29 cellular contexts compared by ENCODE assay signal in genomic region chr17:17983376-17983775, GRCh38. TPM values are rescaled to one million over a fixed set of nuclear protein-coding genes. Genes with fewer than 3 reads are reported as not detected.
DNase-seq lines count a peak whose midpoint lies in the region; ATAC-seq and TF ChIP-seq lines count a peak whose summit lies in the region.
"Had no signal": no experiment of that assay in that cellular context is flagged by ENCODE, and none has a peak within 500 bp of the region (broad histone marks: within the 10 kb centered on the region; RNA-seq: fewer than 3 reads in every experiment).

No MANE protein-coding gene starts in this region.

- H2AFZ ChIP-seq in GM23338, result no peak overlapping the region
- H2AFZ ChIP-seq: parathyroid adenoma had no signal

- no peaks in the 10 kb centered on the region for H3K79me2 ChIP-seq in GM23338 (replicated peaks; ENCODE audit: insufficient read depth)
- H3K79me2 ChIP-seq: parathyroid adenoma had no signal

- H3K27me3 ChIP-seq in right lobe of liver, result no peaks in the 10 kb centered on the region
- no peaks in the 10 kb centered on the region for H3K27me3 ChIP-seq in GM23338 (ENCODE audit: insufficient read depth)
- H3K27me3 ChIP-seq: BLaER1 treated with 17β-estradiol and CSF1 and Interleukin-3, amounts not matched to agents 10 nM and 100 nM; gastrocnemius medialis; tibial artery had no signal

- H3K4me1 Mint-ChIP-seq in GM23338, result no peaks in the 10 kb centered on the region
- H3K4me1 Mint-ChIP-seq: activated CD4-positive, alpha-beta T cell treated with anti-CD3 and anti-CD28 coated beads, Interleukin-2, amount 10 ng/mL, durations not matched to agents 24 days and 14 days; activated naive CD8-positive, alpha-beta T cell treated with anti-CD3 and anti-CD28 coated beads, Interleukin-2, amount 10 ng/mL, durations not matched to agents 7 days and 5 days; central memory CD8-positive, alpha-beta T cell; neural crest cell; stimulated activated naive CD8-positive, alpha-beta T cell treated with anti-CD3 and anti-CD28 coated beads, Interleukin-15, amount 100 ng/mL, for 72 hours had no signal

- H3F3A ChIP-seq in GM23338 (replicated peaks; ENCODE audit: low read depth), result no peaks in the 10 kb centered on the region

- peaks cover 4% of the 10 kb centered on the region for H3K27me3 Mint-ChIP-seq in GM23338 (ENCODE audit: insufficient read depth, low read depth, poor library complexity)
- H3K27me3 Mint-ChIP-seq: activated CD4-positive, alpha-beta T cell treated with anti-CD3 and anti-CD28 coated beads, Interleukin-2, amount 10 ng/mL, durations not matched to agents 24 days and 14 days; activated naive CD8-positive, alpha-beta T cell treated with anti-CD3 and anti-CD28 coated beads, Interleukin-2, amount 10 ng/mL, durations not matched to agents 7 days and 5 days; activated T-cell treated with anti-CD3 and anti-CD28 coated beads, Interleukin-2, amount 50 U/mL, for 24 hours; central memory CD8-positive, alpha-beta T cell; stimulated activated naive CD8-positive, alpha-beta T cell treated with anti-CD3 and anti-CD28 coated beads, Interleukin-15, amount 100 ng/mL, for 72 hours had no signal

- no peak for TF ChIP-seq CTCF in VCaP (conservative IDR thresholded peaks at IDR 0.05)
- no peak for TF ChIP-seq CTCF in choroid plexus epithelial cell (conservative IDR thresholded peaks at IDR 0.05; ENCODE audit: low read depth, low read length)
- TF ChIP-seq CTCF in right lobe of liver (IDR thresholded peaks at IDR 0.05), result no peak
- TF ChIP-seq CTCF in GM23338 (conservative IDR thresholded peaks at IDR 0.05; ENCODE audit: low read depth in 2 of 2), result no peak

- no peaks in the 10 kb centered on the region for H3K36me3 Mint-ChIP-seq in GM23338 (ENCODE audit: low read depth)
- H3K36me3 Mint-ChIP-seq: activated naive CD8-positive, alpha-beta T cell treated with anti-CD3 and anti-CD28 coated beads, Interleukin-2, amount 10 ng/mL, durations not matched to agents 7 days and 5 days; memory B cell had no signal

- H3K4me3 ChIP-seq in choroid plexus epithelial cell (ENCODE audit: low read depth, low read length) (no peak overlapping the region), right lobe of liver (no peak overlapping the region), GM23338 (no peak overlapping the region)
- H3K4me3 ChIP-seq: BLaER1 treated with 17β-estradiol and CSF1 and Interleukin-3, amounts not matched to agents 10 nM and 100 nM; gastrocnemius medialis; tibial artery had no signal

- WGBS in right lobe of liver (ENCODE audit: insufficient coverage, low coverage, low lambda C conversion rate, missing lambda C conversion rate), result 55% methylated on average over 4 of the region's 6 CpGs

- no peaks in the 10 kb centered on the region for H3K9me2 ChIP-seq in GM23338 (ENCODE audit: insufficient read depth)

- DNase-seq in choroid plexus epithelial cell (ENCODE audit: low read depth), result peak; percentile 50
- no peak for DNase-seq in right lobe of liver
- DNase-seq in ureter (ENCODE audit: low spot score), result peak; percentile 54
- no peak for DNase-seq in activated T-cell treated with anti-CD3 and anti-CD28 coated beads for 4 hours
- no peak for DNase-seq in GM23338 (ENCODE audit: low spot score)
- no peak for DNase-seq in COLO829 (ENCODE audit: low spot score)
- DNase-seq: activated CD4-positive, alpha-beta T cell treated with anti-CD3 and anti-CD28 coated beads, Interleukin-2, amount 10 ng/mL, durations not matched to agents 24 days and 14 days; activated gamma-delta T cell; activated naive CD8-positive, alpha-beta T cell treated with anti-CD3 and anti-CD28 coated beads, Interleukin-2, amount 10 ng/mL, durations not matched to agents 7 days and 5 days; activated T-cell treated with anti-CD3 and anti-CD28 coated beads, Interleukin-2, amount 50 U/mL, for 24 hours; Caco-2; DMS79; KBM-7; left cardiac atrium; NCI-H2029; NCI-H2227 treated with DMSO at 0.1 percent for 48 hours; NCI-H774; stimulated activated CD4-positive, alpha-beta T cell treated with anti-CD3 and anti-CD28 coated beads, Interleukin-2, amount 100 ng/mL, for 24 hours; stimulated activated naive CD8-positive, alpha-beta T cell treated with anti-CD3 and anti-CD28 coated beads, Interleukin-15, amount 100 ng/mL, for 72 hours; T1000; tibial artery had no signal

- intact Hi-C loops in right lobe of liver (cut with DNase I), result no loop called here

- no peaks in the 10 kb centered on the region for H3K9me3 ChIP-seq in right lobe of liver
- H3K9me3 ChIP-seq: BLaER1 treated with 17β-estradiol and CSF1 and Interleukin-3, amounts not matched to agents 10 nM and 100 nM; Caco-2; gastrocnemius medialis; tibial artery had no signal

- H3K27ac Mint-ChIP-seq in GM23338, result no peak overlapping the region
- H3K27ac Mint-ChIP-seq: activated CD4-positive, alpha-beta T cell treated with anti-CD3 and anti-CD28 coated beads, Interleukin-2, amount 10 ng/mL, durations not matched to agents 24 days and 14 days; activated naive CD8-positive, alpha-beta T cell treated with anti-CD3 and anti-CD28 coated beads, Interleukin-2, amount 10 ng/mL, durations not matched to agents 7 days and 5 days; activated T-cell treated with anti-CD3 and anti-CD28 coated beads, Interleukin-2, amount 50 U/mL, for 24 hours; memory B cell; stimulated activated naive CD8-positive, alpha-beta T cell treated with anti-CD3 and anti-CD28 coated beads, Interleukin-15, amount 100 ng/mL, for 72 hours had no signal

- no peak overlapping the region for H3K4me3 Mint-ChIP-seq in GM23338
- H3K4me3 Mint-ChIP-seq: activated CD4-positive, alpha-beta T cell treated with anti-CD3 and anti-CD28 coated beads, Interleukin-2, amount 10 ng/mL, durations not matched to agents 24 days and 14 days; activated naive CD8-positive, alpha-beta T cell treated with anti-CD3 and anti-CD28 coated beads, Interleukin-2, amount 10 ng/mL, durations not matched to agents 7 days and 5 days; activated T-cell treated with anti-CD3 and anti-CD28 coated beads, Interleukin-2, amount 50 U/mL, for 24 hours; central memory CD8-positive, alpha-beta T cell; memory B cell; neural crest cell; stimulated activated naive CD8-positive, alpha-beta T cell treated with anti-CD3 and anti-CD28 coated beads, Interleukin-15, amount 100 ng/mL, for 72 hours had no signal

- H4K20me1 ChIP-seq in GM23338 (replicated peaks; ENCODE audit: insufficient read depth), result no peaks in the 10 kb centered on the region
- H4K20me1 ChIP-seq: BLaER1 treated with 17β-estradiol and CSF1 and Interleukin-3, amounts not matched to agents 10 nM and 100 nM had no signal

- no peak overlapping the region for H3K4me2 ChIP-seq in GM23338
- H3K4me2 ChIP-seq: BLaER1 treated with 17β-estradiol and CSF1 and Interleukin-3, amounts not matched to agents 10 nM and 100 nM had no signal

- peak overlapping the region; percentile 71 for H3K27ac ChIP-seq in VCaP
- no peak overlapping the region for H3K27ac ChIP-seq in right lobe of liver
- no peak overlapping the region for H3K27ac ChIP-seq in GM23338 (ENCODE audit: low read depth)
- H3K27ac ChIP-seq: BLaER1 treated with 17β-estradiol and CSF1 and Interleukin-3, amounts not matched to agents 10 nM and 100 nM; gastrocnemius medialis; parathyroid adenoma; tibial artery had no signal

- TF ChIP-seq POLR2A in right lobe of liver (IDR thresholded peaks at IDR 0.05), result no peak

- no peaks in the 10 kb centered on the region for H3K36me3 ChIP-seq in right lobe of liver
- H3K36me3 ChIP-seq in GM23338 (ENCODE audit: insufficient read depth), result no peaks in the 10 kb centered on the region
- H3K36me3 ChIP-seq: BLaER1 treated with 17β-estradiol and CSF1 and Interleukin-3, amounts not matched to agents 10 nM and 100 nM; gastrocnemius medialis had no signal

- no peaks in the 10 kb centered on the region for H3K9me3 Mint-ChIP-seq in GM23338
- H3K9me3 Mint-ChIP-seq: activated CD4-positive, alpha-beta T cell treated with anti-CD3 and anti-CD28 coated beads, Interleukin-2, amount 10 ng/mL, durations not matched to agents 24 days and 14 days; activated naive CD8-positive, alpha-beta T cell treated with anti-CD3 and anti-CD28 coated beads, Interleukin-2, amount 10 ng/mL, durations not matched to agents 7 days and 5 days; activated T-cell treated with anti-CD3 and anti-CD28 coated beads, Interleukin-2, amount 50 U/mL, for 24 hours; central memory CD8-positive, alpha-beta T cell; memory B cell; neural crest cell; stimulated activated naive CD8-positive, alpha-beta T cell treated with anti-CD3 and anti-CD28 coated beads, Interleukin-15, amount 100 ng/mL, for 72 hours had no signal

- H3K4me1 ChIP-seq in right lobe of liver (no peaks in the 10 kb centered on the region), GM23338 (ENCODE audit: insufficient read depth) (no peaks in the 10 kb centered on the region)
- H3K4me1 ChIP-seq: gastrocnemius medialis, tibial artery had no signal

- ATAC-seq in right lobe of liver, result peak in 3 of 4 donors; percentile 17 to 86 (median 24)
- no peak for ATAC-seq in GM23338
- ATAC-seq: left cardiac atrium; right cardiac atrium; stimulated activated naive CD8-positive, alpha-beta T cell treated with anti-CD3 and anti-CD28 coated beads, Interleukin-15, amount 100 ng/mL, for 72 hours had no signal

TF ChIP-seq in GM23338, 12 proteins besides CTCF, POLR2A, EP300 and RAD21:
- TF ChIP-seq STAT1 (IDR thresholded peaks at IDR 0.05; ENCODE audit: unreplicated experiment), result no peak

RNA-seq across cellular contexts. Expression of gene DRC3, which starts 10.7 kb away (rescaled TPM):
- total RNA-seq in right lobe of liver (under 1 TPM; 0.25 to 0.98 (median 0.72) TPM), ureter (2.0 TPM)
- not detected in 2 replicates for total RNA-seq in GM23338 (2014; rRNA removed; shearing (Covaris generic))
- 0.42 and 1.1 TPM in 2 replicates for polyA plus RNA-seq in GM23338 (2016; fragmentation: Nextera tagmentation; extraction: Ambion mirVana)

RNA-seq across cellular contexts. Expression of gene TOM1L2, which starts 11.2 kb away (rescaled TPM):
- 10 to 100 TPM; 13.5 to 21.2 (median 16.0) TPM for total RNA-seq in right lobe of liver
- 119 TPM for total RNA-seq in ureter
- 3.0 and 3.3 TPM in 2 replicates for total RNA-seq in GM23338 (2014; rRNA removed; shearing (Covaris generic))
- 1.7 and 3.3 TPM in 2 replicates for polyA plus RNA-seq in GM23338 (2016; fragmentation: Nextera tagmentation; extraction: Ambion mirVana)

RNA-seq across cellular contexts. Expression of gene ATPAF2, which starts 55.6 kb away (rescaled TPM):
- total RNA-seq in right lobe of liver (10 to 100 TPM; 17.2 to 21.0 (median 19.2) TPM), ureter (26.1 TPM)
- 25.7 and 33.4 TPM in 2 replicates for total RNA-seq in GM23338 (2014; rRNA removed; shearing (Covaris generic))
- 24.3 and 24.7 TPM in 2 replicates for polyA plus RNA-seq in GM23338 (2016; fragmentation: Nextera tagmentation; extraction: Ambion mirVana)

RNA-seq across cellular contexts. Expression of gene GID4, which starts 55.8 kb away (rescaled TPM):
- total RNA-seq in right lobe of liver (1 to 10 TPM; 4.8 to 6.1 (median 5.3) TPM), ureter (12.4 TPM)
- 11.2 and 11.8 TPM in 2 replicates for total RNA-seq in GM23338 (2014; rRNA removed; shearing (Covaris generic))
- polyA plus RNA-seq in GM23338 (2016; fragmentation: Nextera tagmentation; extraction: Ambion mirVana), result 5.6 and 6.3 TPM in 2 replicates

Comparison
In these comparisons a context has a peak if more than half of its experiments do, and no peak if none do; other contexts are left out.
1. DNase-seq: peak in choroid plexus epithelial cell (single experiment) and ureter (single experiment); none in right lobe of liver (0 of 3), activated T-cell treated with anti-CD3 and anti-CD28 coated beads for 4 hours (single experiment), GM23338 (single experiment) and COLO829 (single experiment).